In the genomic region with DNA sequence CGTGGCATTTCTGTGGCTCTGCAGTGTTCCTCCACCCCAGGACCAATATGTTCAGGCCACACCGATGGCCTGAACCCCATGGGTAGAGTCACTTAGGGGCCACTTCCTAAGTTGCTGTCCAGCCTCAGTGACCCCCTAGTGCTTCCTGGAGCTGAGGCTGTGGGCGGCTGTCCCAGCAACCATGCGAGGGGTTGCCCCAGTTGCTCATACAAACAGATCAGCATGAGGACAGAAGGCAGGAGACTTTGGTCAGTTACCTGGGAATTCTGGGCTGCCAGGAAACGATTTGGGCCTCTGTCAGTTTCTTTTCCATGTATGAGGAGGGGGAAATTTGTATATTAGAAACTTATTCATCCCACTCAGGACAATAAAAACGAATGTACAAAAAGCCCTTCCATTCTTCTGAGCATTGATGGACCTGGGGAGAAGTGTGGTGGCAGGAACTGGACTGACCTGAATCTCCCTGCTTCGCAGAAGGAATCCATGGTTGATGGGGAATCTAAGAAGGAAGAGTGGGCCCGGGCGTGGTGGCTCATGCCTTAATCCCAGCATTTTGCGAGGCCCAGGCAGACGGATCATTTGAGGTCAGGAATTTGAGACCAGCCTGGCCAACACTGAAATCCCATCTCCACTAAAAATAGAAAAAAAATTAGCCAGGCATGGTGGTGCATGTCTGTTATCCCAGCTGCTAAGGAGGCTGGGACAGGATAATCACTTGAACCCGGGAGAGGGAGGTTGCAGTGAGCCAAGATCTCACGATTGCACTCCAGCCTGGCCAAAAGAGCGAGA, we compare ENCODE assay signal across 13 cellular contexts. TPM values are rescaled to one million over a fixed set of nuclear protein-coding genes. Genes with fewer than 3 reads are reported as not detected.
A peak's percentile ranks its signal among the peaks of the same experiment; 100 is the strongest.
DNase-seq lines count a peak whose midpoint lies in the region; ATAC-seq and TF ChIP-seq lines count a peak whose summit lies in the region.
"Had no signal": no experiment of that assay in that cellular context is flagged by ENCODE, and none has a peak within 500 bp of the region (broad histone marks: within the 10 kb centered on the region; RNA-seq: fewer than 3 reads in every experiment).

No MANE protein-coding gene starts in this region.

- 64 to 67% methylated on average over 14 of the region's 14 CpGs for WGBS in heart right ventricle, 2 donors
- WGBS in upper lobe of left lung, 2 donors, result 89 to 92% methylated on average over 14 of the region's 14 CpGs

- peak overlapping the region; percentile 94 to 98 for H3K27ac Mint-ChIP-seq in activated naive CD4-positive, alpha-beta T cell treated with anti-CD3 and anti-CD28 coated beads, Interleukin-2, amount 50 U/mL, for 72 hours
- peak overlapping the region in 2 of 6 donors; percentile 36 to 39 for H3K27ac Mint-ChIP-seq in naive B cell

- no peaks in the 10 kb centered on the region for H3K27me3 ChIP-seq in heart right ventricle
- no peaks in the 10 kb centered on the region for H3K27me3 ChIP-seq in right atrium auricular region
- H3K27me3 ChIP-seq in upper lobe of left lung, result no peaks in the 10 kb centered on the region
- H3K27me3 ChIP-seq in left lung, result no peaks in the 10 kb centered on the region

- no peak for TF ChIP-seq CTCF in heart right ventricle (IDR thresholded peaks at IDR 0.05)
- TF ChIP-seq CTCF in right atrium auricular region (IDR thresholded peaks at IDR 0.05), result no peak
- no peak for TF ChIP-seq CTCF in upper lobe of left lung (IDR thresholded peaks at IDR 0.05)
- TF ChIP-seq CTCF in left lung (IDR thresholded peaks at IDR 0.05), result no peak

- peaks cover 7 to 75% (median 29%) of the 10 kb centered on the region in 9 donors for H3K4me1 ChIP-seq in heart right ventricle
- H3K4me1 ChIP-seq in right atrium auricular region, result peaks cover 0 to 28% of the 10 kb centered on the region in 2 donors
- peaks cover 29 to 38% (median 34%) of the 10 kb centered on the region in 4 donors for H3K4me1 ChIP-seq in upper lobe of left lung
- peaks cover 21 to 75% of the 10 kb centered on the region in 2 donors for H3K4me1 ChIP-seq in left lung

- no peak overlapping the region for H3K4me3 ChIP-seq in heart right ventricle
- H3K4me3 ChIP-seq in right atrium auricular region, result no peak overlapping the region
- no peak overlapping the region for H3K4me3 ChIP-seq in upper lobe of left lung
- H3K4me3 ChIP-seq in left lung, result no peak overlapping the region

- ATAC-seq in heart right ventricle, result no peak
- no peak for ATAC-seq in activated naive CD4-positive, alpha-beta T cell treated with anti-CD3 and anti-CD28 coated beads, Interleukin-2, amount 50 U/mL, for 72 hours
- no peak for ATAC-seq in naive B cell (ENCODE audit: low read depth in 2 of 2)
- no peak for ATAC-seq in upper lobe of left lung (ENCODE audit: low FRiP score in 2 of 2)
- ATAC-seq in left lung, result no peak

- peaks cover 12 to 21% (median 14%) of the 10 kb centered on the region in 3 donors for H3K4me1 Mint-ChIP-seq in naive B cell

- peaks cover 3 to 20% of the 10 kb centered on the region in 2 donors for H3K36me3 Mint-ChIP-seq in activated naive CD4-positive, alpha-beta T cell treated with anti-CD3 and anti-CD28 coated beads, Interleukin-2, amount 50 U/mL, for 72 hours
- no peaks in the 10 kb centered on the region for H3K36me3 Mint-ChIP-seq in naive B cell

- intact Hi-C loops in heart right ventricle (cut with DNase I), result loop anchor here in 5 of 10 donors (5.0 kb wide), 4 partner anchors 37 to 72 kb away; a partner anchor contains a TSS
- intact Hi-C loops in left lung (cut with DNase I), result no loop called here
- intact Hi-C loops in head of caudate nucleus (cut with DNase I), result loop anchor here (5.0 kb wide), 1 partner anchor 57 kb away; no protein-coding TSS in a partner anchor

- H3K4me3 Mint-ChIP-seq in naive B cell, result peak overlapping the region; percentile 57 to 91 (median 86)

- no peaks in the 10 kb centered on the region for H3K9me3 ChIP-seq in heart right ventricle
- H3K9me3 ChIP-seq in right atrium auricular region, result no peaks in the 10 kb centered on the region
- H3K9me3 ChIP-seq in upper lobe of left lung, result no peaks in the 10 kb centered on the region
- H3K9me3 ChIP-seq in left lung, result no peaks in the 10 kb centered on the region
- H3K9me3 ChIP-seq: esophagus muscularis mucosa had no signal

- TF ChIP-seq EP300 in upper lobe of left lung (IDR thresholded peaks at IDR 0.05), result no peak

- H3K36me3 ChIP-seq in heart right ventricle (peaks cover 0 to 15% (median 0%) of the 10 kb centered on the region in 9 donors), right atrium auricular region (no peaks in the 10 kb centered on the region), upper lobe of left lung (no peaks in the 10 kb centered on the region), left lung (peaks cover 0 to 6% of the 10 kb centered on the region in 2 donors)
- H3K36me3 ChIP-seq: esophagus muscularis mucosa had no signal

- no peak for TF ChIP-seq POLR2A in upper lobe of left lung (IDR thresholded peaks at IDR 0.05)

- peaks cover 0 to 12% (median 0%) of the 10 kb centered on the region in 3 donors for H3K27me3 Mint-ChIP-seq in naive B cell

- DNase-seq in heart right ventricle (no peak), right atrium auricular region (ENCODE audit: low spot score) (no peak), naive B cell (no peak), upper lobe of left lung (no peak), left lung (no peak), head of caudate nucleus (no peak)
- DNase-seq in activated naive CD4-positive, alpha-beta T cell treated with anti-CD3 and anti-CD28 coated beads, Interleukin-2, amount 50 U/mL, for 72 hours (ENCODE audit: low spot score in 2 of 2), result no peak
- no peak for DNase-seq in activated effector memory CD4-positive, alpha-beta T cell treated with Interleukin-2 at 50 U/mL for 16 hours
- DNase-seq: activated CD8-positive, alpha-beta memory T cell treated with anti-CD3 and anti-CD28 coated beads, Interleukin-2, amount 50 U/mL, for 4 hours; NCI-H2171 treated with DMSO at 0.1 percent for 48 hours; OCI-M1 had no signal

- H3K27ac ChIP-seq in heart right ventricle, result peak overlapping the region in 8 of 10 donors; percentile 78 to 97 (median 91)
- H3K27ac ChIP-seq in right atrium auricular region, result no peak overlapping the region
- H3K27ac ChIP-seq in upper lobe of left lung, result peak overlapping the region; percentile 88 to 98 (median 90)
- H3K27ac ChIP-seq in left lung, result peak overlapping the region in 1 of 2 donors; percentile 86

- peaks cover 0 to 4% of the 10 kb centered on the region in 2 donors for H3K9me3 Mint-ChIP-seq in activated naive CD4-positive, alpha-beta T cell treated with anti-CD3 and anti-CD28 coated beads, Interleukin-2, amount 50 U/mL, for 72 hours
- no peaks in the 10 kb centered on the region for H3K9me3 Mint-ChIP-seq in naive B cell

RNA-seq across cellular contexts. Expression of a gene that starts 4.9 kb away (rescaled TPM):
- 100 to 1,000 TPM in 1 of 10 donors, 10 to 100 TPM in 9; 23.4 to 204 (median 45.4) TPM for total RNA-seq in heart right ventricle
- 100 to 1,000 TPM in 1 of 2 donors, 10 to 100 TPM in 1; 80.6 to 116 TPM for polyA plus RNA-seq in heart right ventricle
- 10 to 100 TPM; 52.9 to 56.0 TPM for total RNA-seq in right atrium auricular region
- total RNA-seq in activated naive CD4-positive, alpha-beta T cell treated with anti-CD3 and anti-CD28 coated beads, Interleukin-2, amount 50 U/mL, for 72 hours, result 1,000 to 10,000 TPM; 2,042 to 3,291 TPM
- polyA plus RNA-seq in naive B cell (ENCODE audit: low read depth in 6 of 6), result 10 to 100 TPM in 2 of 6 donors, 1 to 10 TPM in 4; 3.0 to 15.0 (median 6.2) TPM
- total RNA-seq in upper lobe of left lung, result 100 to 1,000 TPM in 3 of 6 donors, 10 to 100 TPM in 3; 31.4 to 220 (median 116) TPM
- total RNA-seq in left lung, result 100 to 1,000 TPM; 132 to 310 TPM

RNA-seq across cellular contexts. Expression of a gene that starts 14.2 kb away (rescaled TPM):
- total RNA-seq in heart right ventricle, result 1 to 10 TPM in 5 of 10 donors, under 1 TPM in 5; 0.26 to 3.9 (median 1.2) TPM
- polyA plus RNA-seq in heart right ventricle, result under 1 TPM; 0.30 to 0.95 TPM
- 1 to 10 TPM in 1 of 2 donors, under 1 TPM in 1; 0.30 to 1.7 TPM for total RNA-seq in right atrium auricular region
- 1 to 10 TPM; 1.8 to 2.0 TPM for total RNA-seq in activated naive CD4-positive, alpha-beta T cell treated with anti-CD3 and anti-CD28 coated beads, Interleukin-2, amount 50 U/mL, for 72 hours
- under 1 TPM in 2 of 6 donors, not detected in 4; 0.29 to 0.55 TPM for polyA plus RNA-seq in naive B cell (ENCODE audit: low read depth in 6 of 6)
- 10 to 100 TPM; 10.0 to 41.4 (median 20.5) TPM for total RNA-seq in upper lobe of left lung
- total RNA-seq in left lung, result 10 to 100 TPM in 1 of 2 donors, 1 to 10 TPM in 1; 2.4 to 91.9 TPM

RNA-seq across cellular contexts. Expression of a gene that starts 23.8 kb away (rescaled TPM):
- total RNA-seq in heart right ventricle (not detected), right atrium auricular region (under 1 TPM in 1 of 2 donors, not detected in 1; 0.28 TPM), upper lobe of left lung (10 to 100 TPM; 18.5 to 98.5 (median 35.0) TPM), left lung (10 to 100 TPM; 10.8 to 18.1 TPM)
- polyA plus RNA-seq in heart right ventricle (under 1 TPM in 1 of 2 donors, not detected in 1; 0.04 TPM), naive B cell (ENCODE audit: low read depth in 6 of 6) (not detected)
- total RNA-seq in activated naive CD4-positive, alpha-beta T cell treated with anti-CD3 and anti-CD28 coated beads, Interleukin-2, amount 50 U/mL, for 72 hours, result 1 to 10 TPM in 1 of 2 donors, not detected in 1; 2.9 TPM
- total RNA-seq: cardiac septum had no signal

RNA-seq across cellular contexts. Expression of a gene that starts 36.7 kb away (rescaled TPM):
- total RNA-seq in heart right ventricle (10 to 100 TPM in 7 of 10 donors, 1 to 10 TPM in 3; 7.0 to 12.5 (median 10.4) TPM), right atrium auricular region (10 to 100 TPM in 1 of 2 donors, 1 to 10 TPM in 1; 7.4 to 12.6 TPM), upper lobe of left lung (10 to 100 TPM; 18.5 to 40.8 (median 33.1) TPM), left lung (10 to 100 TPM; 24.0 to 38.7 TPM)
- polyA plus RNA-seq in heart right ventricle (10 to 100 TPM; 22.5 to 40.3 TPM), naive B cell (ENCODE audit: low read depth in 6 of 6) (10 to 100 TPM; 35.7 to 75.7 (median 48.3) TPM)
- total RNA-seq in activated naive CD4-positive, alpha-beta T cell treated with anti-CD3 and anti-CD28 coated beads, Interleukin-2, amount 50 U/mL, for 72 hours, result 10 to 100 TPM; 35.3 to 65.2 TPM

RNA-seq across cellular contexts. Expression of a gene that starts 36.8 kb away (rescaled TPM):
- total RNA-seq in heart right ventricle (10 to 100 TPM; 41.8 to 62.8 (median 55.8) TPM), right atrium auricular region (10 to 100 TPM; 22.5 to 33.1 TPM), upper lobe of left lung (10 to 100 TPM; 28.3 to 85.1 (median 42.2) TPM), left lung (10 to 100 TPM; 45.4 to 66.6 TPM)
- polyA plus RNA-seq in heart right ventricle (100 to 1,000 TPM in 1 of 2 donors, 10 to 100 TPM in 1; 71.8 to 370 TPM), naive B cell (ENCODE audit: low read depth in 6 of 6) (10 to 100 TPM in 5 of 6 donors, 1 to 10 TPM in 1; 7.6 to 21.4 (median 15.4) TPM)
- total RNA-seq in activated naive CD4-positive, alpha-beta T cell treated with anti-CD3 and anti-CD28 coated beads, Interleukin-2, amount 50 U/mL, for 72 hours, result 10 to 100 TPM; 40.9 to 47.3 TPM

Comparison
In these comparisons a context has a peak if more than half of its experiments do, and no peak if none do; other contexts are left out.
1. H3K27ac ChIP-seq: peak in heart right ventricle (8 of 10) and upper lobe of left lung (4 of 4); none in right atrium auricular region (0 of 2).
2. RNA of a gene that starts 4.9 kb away (total RNA-seq): 2,042 to 3,291 TPM in activated naive CD4-positive, alpha-beta T cell treated with anti-CD3 and anti-CD28 coated beads, Interleukin-2, amount 50 U/mL, for 72 hours; 132 to 310 TPM in left lung, 31.4 to 220 TPM in upper lobe of left lung, 52.9 to 56.0 TPM in right atrium auricular region and 23.4 to 204 TPM in heart right ventricle; every median in the first group is over 4 times any median in the second.